ENCODE assay signal across 8 cellular contexts in the genomic region with DNA sequence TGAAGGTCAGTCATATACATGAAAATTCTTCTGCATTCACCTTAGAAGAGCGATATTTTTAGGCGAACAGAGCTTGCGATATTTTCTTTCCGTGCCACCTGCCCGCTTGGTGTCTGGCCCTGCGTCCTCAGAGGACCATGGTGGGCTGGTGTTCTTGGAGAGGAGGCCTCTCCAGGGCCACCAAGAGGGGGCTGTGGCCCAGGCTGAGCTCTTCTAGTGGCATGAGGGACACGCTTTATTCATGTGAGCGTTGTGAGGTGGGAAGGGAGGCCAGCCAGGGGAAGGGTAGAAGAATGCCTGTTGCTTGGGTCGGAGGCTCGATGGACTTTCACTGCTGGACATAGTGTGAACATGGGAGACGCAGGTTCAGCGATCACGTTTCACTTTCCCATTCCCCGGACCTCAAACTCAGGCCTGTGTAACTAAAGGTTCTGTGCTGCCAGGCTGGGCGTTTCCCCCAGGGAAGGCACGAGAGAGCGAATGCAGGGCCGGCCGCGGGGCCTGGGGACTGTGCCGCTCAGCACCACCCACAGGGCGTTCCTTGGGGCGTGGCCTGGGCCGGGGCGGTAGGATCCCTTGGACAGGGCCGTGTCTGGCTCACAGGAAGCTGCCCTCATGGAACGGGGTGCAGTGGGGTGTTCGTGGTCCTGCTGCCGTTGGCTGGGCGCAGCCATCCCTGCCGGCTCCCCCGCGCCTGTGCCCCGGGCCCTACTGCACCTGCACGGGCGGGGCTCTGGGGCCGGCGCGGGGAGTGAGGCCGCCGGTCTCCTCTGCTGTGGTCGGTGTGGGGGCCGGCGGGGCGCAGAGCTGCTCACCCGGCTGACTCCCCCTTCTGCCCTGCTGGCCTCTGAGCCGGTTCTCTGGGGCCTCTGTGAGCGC. TPM values are rescaled to one million over a fixed set of nuclear protein-coding genes. Genes with fewer than 3 reads are reported as not detected.
DNase-seq lines count a peak whose midpoint lies in the region; ATAC-seq, FAIRE-seq and TF ChIP-seq lines count a peak whose summit lies in the region.

No MANE protein-coding gene starts in this region.

- no peak overlapping the region for H4K91ac ChIP-seq in IMR-90 (ENCODE audit: insufficient read depth, low read depth, low read length)

- H4K8ac ChIP-seq in IMR-90 (ENCODE audit: low read depth in 2 of 2, low read length in 2 of 2): no peak overlapping the region

- FAIRE-seq in D721Med (lab: Jason Lieb, UNC): no peak

- no peak for TF ChIP-seq CTCF in D721Med (IDR thresholded peaks at IDR 0.05; ENCODE audit: insufficient read depth, missing control alignments)
- TF ChIP-seq CTCF in IMR-90 (conservative IDR thresholded peaks at IDR 0.05; ENCODE audit: low read depth, low read length): no peak
- TF ChIP-seq CTCF in omental fat pad (IDR thresholded peaks at IDR 0.05): no peak
- TF ChIP-seq CTCF in thoracic aorta (IDR thresholded peaks at IDR 0.05): no peak

- no peak overlapping the region for H4K5ac ChIP-seq in IMR-90 (ENCODE audit: low read depth, low read length)

- BruUV-seq in IMR-90 (replicated peaks; lab: Mats Ljungman, UMichigan): no TSS peak

- H3K9me3 ChIP-seq in IMR-90 (ENCODE audit: control insufficient read depth, insufficient read depth, low read length) (no peaks in the 10 kb centered on the region), thoracic aorta (no peaks in the 10 kb centered on the region)

- H3K36me3 ChIP-seq in IMR-90 (ENCODE audit: control insufficient read depth, insufficient read depth, low read length): no peaks in the 10 kb centered on the region
- H3K36me3 ChIP-seq in thoracic aorta: no peaks in the 10 kb centered on the region

- TF ChIP-seq POLR2A in IMR-90 (IDR thresholded peaks at IDR 0.05; ENCODE audit: low read depth, low read length) (no peak), Raji (IDR thresholded peaks at IDR 0.05; ENCODE audit: insufficient read depth, low read depth, low read length) (peak; percentile 62)

- no peak overlapping the region for H3K14ac ChIP-seq in IMR-90 (replicated peaks; ENCODE audit: low read depth, low read length)

- H3K27me3 ChIP-seq in IMR-90 (ENCODE audit: control insufficient read depth, insufficient read depth, low read length): peaks cover 44% of the 10 kb centered on the region
- H3K27me3 ChIP-seq in thoracic aorta (replicated peaks; ENCODE audit: insufficient read depth): no peaks in the 10 kb centered on the region

- no peaks in the 10 kb centered on the region for H3K79me1 ChIP-seq in IMR-90 (ENCODE audit: low read depth in 1 of 2, low read length in 2 of 2)

- H3K4me3 ChIP-seq in IMR-90 (ENCODE audit: insufficient read depth, low read depth, low read length) (peak overlapping the region; percentile 47), thoracic aorta (peak overlapping the region; percentile 72)

- no peak for TF ChIP-seq RAD21 in IMR-90 (IDR thresholded peaks at IDR 0.05; ENCODE audit: low read length)

- DNase-seq in D721Med (ENCODE audit: insufficient read length, low spot score) (peak; percentile 62), IMR-90 (peak; percentile 3), glomerular visceral epithelial cell (ENCODE audit: extremely low spot score) (peak; percentile 57), omental fat pad (ENCODE audit: low spot score) (peak; percentile 64), thoracic aorta (ENCODE audit: low spot score) (peak; percentile 25)
- DNase-seq in activated gamma-delta T cell treated with anti-CD3 and anti-CD28 coated beads, Interleukin-2, amount 50 U/mL, for 16 hours (ENCODE audit: low read depth): peak; percentile 70

- no peak overlapping the region for H2AK9ac ChIP-seq in IMR-90 (replicated peaks; ENCODE audit: low read depth, low read length, poor library complexity)

- H3K4me2 ChIP-seq in IMR-90 (ENCODE audit: low read depth, low read length): peak overlapping the region; percentile 98

- no peak overlapping the region for H2BK120ac ChIP-seq in IMR-90 (ENCODE audit: low read depth, low read length)

- H3K4me1 ChIP-seq in IMR-90 (ENCODE audit: control insufficient read depth, insufficient read depth, low read length) (peaks cover 3% of the 10 kb centered on the region; the same call in 1 of the 2 replicates), thoracic aorta (ENCODE audit: control insufficient read depth in 1 of 2, low read depth in 2 of 2) (peaks cover 3 to 9% of the 10 kb centered on the region in 2 donors)

- in situ Hi-C loops in IMR-90 (cut with MboI; ENCODE audit: low sequenced_read_pairs): no loop called here

- POLR2A ChIA-PET in IMR-90 (lab: Charles Lee; ENCODE audit: unreplicated experiment): no interaction called here

- H4K20me1 ChIP-seq in IMR-90 (ENCODE audit: insufficient read depth, low read length): no peaks in the 10 kb centered on the region; the same call in 1 of the 2 replicates

- H2AK5ac ChIP-seq in IMR-90 (ENCODE audit: low read depth, low read length): no peak overlapping the region

- ATAC-seq in GM21526 (IDR thresholded peaks at IDR 0.05; ENCODE audit: low FRiP score, unreplicated experiment) (peak; percentile 88), IMR-90 (ENCODE audit: low read depth) (peak; percentile 98), omental fat pad (ENCODE audit: low FRiP score) (peak; percentile 92), thoracic aorta (ENCODE audit: insufficient number of reproducible peaks, low FRiP score, low read depth) (peak; percentile 41)

- no peak overlapping the region for H3K4ac ChIP-seq in IMR-90 (ENCODE audit: low read depth, low read length)

- H2BK20ac ChIP-seq in IMR-90 (ENCODE audit: low read depth, low read length): no peak overlapping the region

- WGBS in IMR-90 (ENCODE audit: extremely low coverage in 2 of 2, insufficient read length in 1 of 2), 2 experiments: 0% methylated on average over 13 of the region's 48 CpGs; no CpG with 5 or more reads in 1 of the 2 experiments

- 0 out of 2 replicates have a peak overlapping the region, but pooled peaks have one; percentile 38 for H3K9ac ChIP-seq in IMR-90 (ENCODE audit: low read depth, low read length)

- no peak overlapping the region for H3K18ac ChIP-seq in IMR-90 (ENCODE audit: low read depth, low read length)

- no peak overlapping the region for H2BK5ac ChIP-seq in IMR-90 (ENCODE audit: low read depth, low read length, poor library complexity, severe bottlenecking)

- no peak overlapping the region for H3K23ac ChIP-seq in IMR-90 (ENCODE audit: low read depth, low read length)

- peak overlapping the region; percentile 75 for H2AFZ ChIP-seq in IMR-90 (replicated peaks; ENCODE audit: low read length, poor library complexity)

- H3K9me1 ChIP-seq in IMR-90 (ENCODE audit: insufficient read depth, low read length): peaks cover 3% of the 10 kb centered on the region; the same call in 1 of the 2 replicates

- H3K27ac ChIP-seq in IMR-90 (ENCODE audit: insufficient read depth, low read length) (no peak overlapping the region), thoracic aorta (peak overlapping the region in 1 of 2 donors; percentile 18)

- no peak overlapping the region for H2BK15ac ChIP-seq in IMR-90 (ENCODE audit: low read depth, low read length)

- dilution Hi-C loops in IMR-90 (cut with HindIII; ENCODE audit: low sequenced_read_pairs, unreplicated experiment): no loop called here

- H3K56ac ChIP-seq in IMR-90 (ENCODE audit: extremely low read depth, insufficient read depth, low read length): no peak overlapping the region

- CTCF ChIA-PET in IMR-90 (lab: Yijun Ruan, JAX): no interaction called here

- intact Hi-C loops in IMR-90 (cut with micrococcal nuclease): no loop called here

TF ChIP-seq in IMR-90, 13 proteins besides CTCF, POLR2A, EP300 and RAD21 (continues in another document):
- TF ChIP-seq SMC3 (IDR thresholded peaks at IDR 0.05; ENCODE audit: low read depth, low read length) (no peak), NFE2L2 (IDR thresholded peaks at IDR 0.05; ENCODE audit: low read depth, low read length) (no peak), RFX5 (IDR thresholded peaks at IDR 0.05; ENCODE audit: low read depth, low read length) (no peak), CEBPB (IDR thresholded peaks at IDR 0.05; ENCODE audit: low read depth, low read length) (no peak), MAZ (IDR thresholded peaks at IDR 0.05; ENCODE audit: borderline replicate concordance, low read depth, low read length) (no peak), BHLHE40 (IDR thresholded peaks at IDR 0.05; ENCODE audit: low read depth, low read length) (no peak), MXI1 (IDR thresholded peaks at IDR 0.05; ENCODE audit: borderline replicate concordance, low read depth, low read length) (no peak), MAFK (IDR thresholded peaks at IDR 0.05; ENCODE audit: low read depth, low read length) (no peak), RCOR1 (IDR thresholded peaks at IDR 0.05; ENCODE audit: insufficient replicate concordance, low read length) (no peak)
- TF ChIP-seq, protein P1, sequence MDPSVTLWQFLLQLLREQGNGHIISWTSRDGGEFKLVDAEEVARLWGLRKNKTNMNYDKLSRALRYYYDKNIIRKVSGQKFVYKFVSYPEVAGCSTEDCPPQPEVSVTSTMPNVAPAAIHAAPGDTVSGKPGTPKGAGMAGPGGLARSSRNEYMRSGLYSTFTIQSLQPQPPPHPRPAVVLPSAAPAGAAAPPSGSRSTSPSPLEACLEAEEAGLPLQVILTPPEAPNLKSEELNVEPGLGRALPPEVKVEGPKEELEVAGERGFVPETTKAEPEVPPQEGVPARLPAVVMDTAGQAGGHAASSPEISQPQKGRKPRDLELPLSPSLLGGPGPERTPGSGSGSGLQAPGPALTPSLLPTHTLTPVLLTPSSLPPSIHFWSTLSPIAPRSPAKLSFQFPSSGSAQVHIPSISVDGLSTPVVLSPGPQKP (IDR thresholded peaks at IDR 0.05; ENCODE audit: borderline replicate concordance, low read depth, low read length): no peak
- TF ChIP-seq, protein P2, sequence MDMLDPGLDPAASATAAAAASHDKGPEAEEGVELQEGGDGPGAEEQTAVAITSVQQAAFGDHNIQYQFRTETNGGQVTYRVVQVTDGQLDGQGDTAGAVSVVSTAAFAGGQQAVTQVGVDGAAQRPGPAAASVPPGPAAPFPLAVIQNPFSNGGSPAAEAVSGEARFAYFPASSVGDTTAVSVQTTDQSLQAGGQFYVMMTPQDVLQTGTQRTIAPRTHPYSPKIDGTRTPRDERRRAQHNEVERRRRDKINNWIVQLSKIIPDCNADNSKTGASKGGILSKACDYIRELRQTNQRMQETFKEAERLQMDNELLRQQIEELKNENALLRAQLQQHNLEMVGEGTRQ (IDR thresholded peaks at IDR 0.05; ENCODE audit: low read depth, low read length): no peak

RNA-seq across cellular contexts. Expression of gene CLPTM1L, which starts 40.7 kb away (rescaled TPM):
- total RNA-seq in IMR-90 (2012; rRNA removed) (101 and 137 TPM in 2 replicates), omental fat pad (100 to 1,000 TPM in 2 of 4 donors, 10 to 100 TPM in 2; 65.0 to 165 (median 106) TPM), thoracic aorta (100 to 1,000 TPM; 117 to 155 TPM)
- 110 and 114 TPM in 2 replicates for polyA plus RNA-seq in IMR-90 (2012; rRNA removed)
- polyA plus RNA-seq in IMR-90 (2012; cell fraction: cytosol; rRNA removed): 96.9 and 126 TPM in 2 replicates
- polyA plus RNA-seq in IMR-90 (2012; cell fraction: nucleus; rRNA removed; ENCODE audit: low replicate concordance): 124 and 132 TPM in 2 replicates

RNA-seq across cellular contexts. Expression of gene SLC6A3, which starts 59.6 kb away (rescaled TPM):
- total RNA-seq in IMR-90 (2012; rRNA removed) (not detected in 2 replicates), omental fat pad (1 to 10 TPM in 1 of 4 donors, under 1 TPM in 3; 0.32 to 1.2 (median 0.55) TPM), thoracic aorta (under 1 TPM in 1 of 2 donors, not detected in 1; 0.14 TPM)
- not detected in 2 replicates for polyA plus RNA-seq in IMR-90 (2012; rRNA removed)
- not detected in 2 replicates for polyA plus RNA-seq in IMR-90 (2012; cell fraction: cytosol; rRNA removed)
- not detected in 2 replicates for polyA plus RNA-seq in IMR-90 (2012; cell fraction: nucleus; rRNA removed; ENCODE audit: low replicate concordance)

Comparison
In these comparisons a context has a peak if more than half of its experiments do, and no peak if none do; other contexts are left out.
1. DNase-seq: peak in every context shown above with its lines; median percentile 70 in activated gamma-delta T cell treated with anti-CD3 and anti-CD28 coated beads, Interleukin-2, amount 50 U/mL, for 16 hours; 64 in omental fat pad; 62 in D721Med; 57 in glomerular visceral epithelial cell; 25 in thoracic aorta; 3 in IMR-90.
2. ATAC-seq: peak in every context shown above with its lines; median percentile 98 in IMR-90; 92 in omental fat pad; 88 in GM21526; 41 in thoracic aorta.